In genomic region chr16:997440-998051, GRCh38 we compare ENCODE assay signal across 8 cellular contexts. TPM values are rescaled to one million over a fixed set of nuclear protein-coding genes. Genes with fewer than 3 reads are reported as not detected.
DNase-seq lines count a peak whose midpoint lies in the region; ATAC-seq and TF ChIP-seq lines count a peak whose summit lies in the region.

No MANE protein-coding gene starts in this region.

- H3K4me1 ChIP-seq in iPS-15b (ENCODE audit: control insufficient read depth, insufficient read depth, low read length): no peaks in the 10 kb centered on the region

- no peak overlapping the region for H3K4me3 ChIP-seq in BJ (ENCODE audit: low read depth, low read length)
- H3K4me3 ChIP-seq in iPS-15b (ENCODE audit: low read depth, low read length): peak overlapping the region; percentile 13

- H3K9me3 ChIP-seq in iPS-15b (ENCODE audit: control insufficient read depth, insufficient read depth, low read length): no peaks in the 10 kb centered on the region

- H3K4me3 Mint-ChIP-seq in activated naive CD4-positive, alpha-beta T cell treated with anti-CD3 and anti-CD28 coated beads for 36 hours: peak overlapping the region; percentile 47

- H3K27me3 ChIP-seq in BJ (ENCODE audit: control insufficient read depth, insufficient read depth, low read length) (no peaks in the 10 kb centered on the region; the same call in 1 of the 2 replicates), iPS-15b (ENCODE audit: control insufficient read depth, insufficient read depth, low read length) (no peaks in the 10 kb centered on the region)

- no peaks in the 10 kb centered on the region for H3K36me3 Mint-ChIP-seq in activated naive CD4-positive, alpha-beta T cell treated with anti-CD3 and anti-CD28 coated beads for 36 hours (ENCODE audit: low read depth)

- intact Hi-C loops in activated naive CD4-positive, alpha-beta T cell treated with anti-CD3 and anti-CD28 coated beads for 36 hours (cut with micrococcal nuclease): loop anchor here (1.0 kb wide), 1 partner anchor 58 kb away; no protein-coding TSS in a partner anchor

- no peaks in the 10 kb centered on the region for H3K27me3 Mint-ChIP-seq in activated naive CD4-positive, alpha-beta T cell treated with anti-CD3 and anti-CD28 coated beads for 36 hours (ENCODE audit: low read depth)

- peak overlapping the region; percentile 47 for H3K9ac ChIP-seq in iPS-15b (ENCODE audit: low read depth, low read length)

- CTCF ChIA-PET in BJ (lab: Yijun Ruan, JAX): interaction anchor here (0.7 to 1.7 kb wide), 3 partner anchors 12 to 285 kb away, joined by 3 to 5 read pairs (median 4); no protein-coding TSS in a partner anchor
- CTCF ChIA-PET in activated naive CD4-positive, alpha-beta T cell treated with anti-CD3 and anti-CD28 coated beads for 36 hours (lab: Charles Lee): interaction anchor here (0.7 kb wide), 1 partner anchor 53 kb away, joined by 3 read pairs; no protein-coding TSS in a partner anchor

- ATAC-seq in HG02970 (IDR thresholded peaks at IDR 0.05; ENCODE audit: low FRiP score, unreplicated experiment): no peak
- no peak for ATAC-seq in HG03565 (IDR thresholded peaks at IDR 0.05; ENCODE audit: unreplicated experiment)
- ATAC-seq in GM18502 (IDR thresholded peaks at IDR 0.05; ENCODE audit: poor library complexity, unreplicated experiment): no peak

- peaks cover 42% of the 10 kb centered on the region for H3K4me1 Mint-ChIP-seq in activated naive CD4-positive, alpha-beta T cell treated with anti-CD3 and anti-CD28 coated beads for 36 hours (ENCODE audit: low read depth)

- H3K27ac Mint-ChIP-seq in activated naive CD4-positive, alpha-beta T cell treated with anti-CD3 and anti-CD28 coated beads for 36 hours: no peak overlapping the region

- POLR2A ChIA-PET in BJ (lab: Charles Lee): no interaction called here

- H3K9me3 Mint-ChIP-seq in activated naive CD4-positive, alpha-beta T cell treated with anti-CD3 and anti-CD28 coated beads for 36 hours: peaks cover 1% of the 10 kb centered on the region

- DNase-seq in BJ (ENCODE audit: low read depth) (peak; percentile 9), RKO (ENCODE audit: low spot score) (peak; percentile 55)
- peak; percentile 87 for DNase-seq in activated naive CD4-positive, alpha-beta T cell treated with anti-CD3 and anti-CD28 coated beads for 36 hours
- DNase-seq in stimulated activated CD4-positive, alpha-beta T cell treated with anti-CD3 and anti-CD28 coated beads, Interleukin-4, amount 100 ng/mL, for 24 hours: peak; percentile 44

- no peak for TF ChIP-seq CTCF in BJ (IDR thresholded peaks at IDR 0.05; ENCODE audit: insufficient read depth, low read depth, low read length)

- no peaks in the 10 kb centered on the region for H3K36me3 ChIP-seq in BJ (ENCODE audit: control insufficient read depth, insufficient read depth, low read length)
- no peaks in the 10 kb centered on the region for H3K36me3 ChIP-seq in iPS-15b (ENCODE audit: control insufficient read depth, insufficient read depth, low read length)

RNA-seq across cellular contexts. Expression of gene SOX8, which starts 16.0 kb away (rescaled TPM):
- 0.04 TPM in 2 replicates for polyA plus RNA-seq in BJ (2011; rRNA removed)
- not detected in 2 replicates for polyA minus RNA-seq in BJ (2011; rRNA and poly(A)+ RNA removed)
- 1 to 10 TPM in 1 of 2 experiments, under 1 TPM in 1; 0.74 to 1.0 TPM for total RNA-seq in activated naive CD4-positive, alpha-beta T cell treated with anti-CD3 and anti-CD28 coated beads for 36 hours

RNA-seq across cellular contexts. Expression of gene LMF1, which starts 26.8 kb away (rescaled TPM):
- polyA plus RNA-seq in BJ (2011; rRNA removed): 14.8 and 28.9 TPM in 2 replicates
- 19.4 and 34.8 TPM in 2 replicates for polyA minus RNA-seq in BJ (2011; rRNA and poly(A)+ RNA removed)
- 10 to 100 TPM; 11.5 to 12.3 TPM for total RNA-seq in activated naive CD4-positive, alpha-beta T cell treated with anti-CD3 and anti-CD28 coated beads for 36 hours

Comparison
In these comparisons a context has a peak if more than half of its experiments do, and no peak if none do; other contexts are left out.
1. DNase-seq: peak in every context shown above with its lines; median percentile 87 in activated naive CD4-positive, alpha-beta T cell treated with anti-CD3 and anti-CD28 coated beads for 36 hours; 55 in RKO; 44 in stimulated activated CD4-positive, alpha-beta T cell treated with anti-CD3 and anti-CD28 coated beads, Interleukin-4, amount 100 ng/mL, for 24 hours; 9 in BJ.